Comparison of ENCODE assay signal across 21 cellular contexts in the genomic region with DNA sequence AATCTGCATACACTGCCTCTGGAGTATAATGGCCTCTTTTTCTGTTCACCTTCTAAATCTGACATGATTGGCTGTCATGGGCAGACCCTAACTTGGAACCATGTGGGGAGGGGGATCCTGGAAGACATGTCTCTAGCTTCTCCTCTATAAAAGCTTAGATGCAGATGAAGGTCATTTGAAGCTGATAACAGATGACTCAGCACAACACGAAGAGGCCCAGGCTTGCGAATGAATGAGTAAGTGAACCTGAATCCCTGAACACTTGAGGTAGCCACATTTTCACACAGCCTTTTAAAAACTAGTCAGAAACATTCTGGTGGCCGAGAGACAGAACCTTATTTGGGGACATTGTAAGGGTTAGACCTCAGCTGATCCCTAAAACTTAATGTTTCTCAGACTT.
A peak's percentile ranks its signal among the peaks of the same experiment; 100 is the strongest.
DNase-seq lines count a peak whose midpoint lies in the region; ATAC-seq and TF ChIP-seq lines count a peak whose summit lies in the region.
"Had no signal": no experiment of that assay in that cellular context is flagged by ENCODE, and none has a peak within 500 bp of the region (broad histone marks: within the 10 kb centered on the region; RNA-seq: fewer than 3 reads in every experiment).

No MANE protein-coding gene starts in this region.

- CTCF ChIA-PET in PC-9 (lab: Charles Lee): no interaction called here
- CTCF ChIA-PET in activated CD8-positive, alpha-beta T cell treated with anti-CD3 and anti-CD28 coated beads, Interleukin-2, amount 10 ng/mL, durations not matched to agents 7 days and 5 days (lab: Charles Lee): no interaction called here

- no CpG with 5 or more reads among the region's 3 CpGs for WGBS in neuronal stem cell (ENCODE audit: extremely low coverage in 2 of 2, insufficient read length in 2 of 2, insufficient replicate concordance in 1 of 2), 2 donors

- H3K4me1 ChIP-seq in PC-9 (replicated peaks; ENCODE audit: insufficient read depth) (peaks cover 8% of the 10 kb centered on the region; the same call in 1 of the 2 replicates), neuronal stem cell (ENCODE audit: control insufficient read depth in 2 of 2, insufficient read depth in 1 of 2, low read depth in 1 of 2, low read length in 2 of 2) (peaks cover 7 to 23% of the 10 kb centered on the region in 2 donors)

- peak overlapping the region; percentile 23; the same call in 1 of the 2 replicates for H3K27ac ChIP-seq in PC-9
- H3K27ac ChIP-seq in neuronal stem cell (replicated peaks; ENCODE audit: low read length): no peak overlapping the region

- no peaks in the 10 kb centered on the region for H3K9me2 ChIP-seq in PC-9 (ENCODE audit: insufficient read depth)

- H3K79me2 ChIP-seq in PC-9 (ENCODE audit: low read depth): no peaks in the 10 kb centered on the region

- no TSS peak for BruUV-seq in PC-9 (replicated peaks; lab: Mats Ljungman, UMichigan)

- no peaks in the 10 kb centered on the region for H3K79me1 ChIP-seq in neuronal stem cell (ENCODE audit: low read depth, low read length)

- intact Hi-C loops in PC-9 (cut with micrococcal nuclease; ENCODE audit: unreplicated experiment): no loop called here

- H3K4me2 ChIP-seq in PC-9: 0 out of 2 replicates have a peak overlapping the region, but pooled peaks have one; percentile 4
- no peak overlapping the region for H3K4me2 ChIP-seq in neuronal stem cell (ENCODE audit: insufficient read depth, low read length, poor library complexity, severe bottlenecking)

- H3K4ac ChIP-seq in neuronal stem cell (ENCODE audit: low read length): no peak overlapping the region

- H2AFZ ChIP-seq in PC-9 (peak overlapping the region; percentile 39; the same call in 1 of the 2 replicates), neuronal stem cell (ENCODE audit: low read length) (peak overlapping the region; percentile 43)

- ATAC-seq in activated CD4-positive, CD25-positive, alpha-beta regulatory T cell treated with anti-CD3 and anti-CD28 coated beads, Interleukin-2, amount 50 U/mL, for 24 hours: no peak
- no peak for ATAC-seq in activated CD8-positive, alpha-beta T cell treated with anti-CD3 and anti-CD28 coated beads, Interleukin-2, amount 10 ng/mL, durations not matched to agents 7 days and 5 days
- ATAC-seq: CD8-positive, alpha-beta T cell; GM12878 had no signal

- H3K4me3 Mint-ChIP-seq in activated CD8-positive, alpha-beta T cell treated with anti-CD3 and anti-CD28 coated beads, Interleukin-2, amount 10 ng/mL, durations not matched to agents 7 days and 5 days: no peak overlapping the region
- H3K4me3 Mint-ChIP-seq: activated T-cell treated with anti-CD3 and anti-CD28 coated beads, Interleukin-2, amount 50 U/mL, for 24 hours; CD8-positive, alpha-beta T cell; dendritic cell treated with granulocyte-macrophage colony-stimulating factor and Interleukin-4, amounts not matched to agents 40 ng/mL and 50 ng/mL, for 4 days had no signal

- H3F3A ChIP-seq in PC-9 (ENCODE audit: insufficient read depth, low read depth): no peaks in the 10 kb centered on the region

- H4K91ac ChIP-seq in neuronal stem cell (ENCODE audit: low read depth, low read length, poor library complexity): no peak overlapping the region

- no peaks in the 10 kb centered on the region for H3K36me3 Mint-ChIP-seq in activated CD8-positive, alpha-beta T cell treated with anti-CD3 and anti-CD28 coated beads, Interleukin-2, amount 10 ng/mL, durations not matched to agents 7 days and 5 days (ENCODE audit: low read depth)
- H3K36me3 Mint-ChIP-seq: CD8-positive, alpha-beta T cell had no signal

- no peak overlapping the region for H3K9ac ChIP-seq in neuronal stem cell (ENCODE audit: low read depth, low read length, poor library complexity)

- H3K23ac ChIP-seq in neuronal stem cell (ENCODE audit: low read depth, low read length, poor library complexity): no peak overlapping the region

- no peak for TF ChIP-seq CTCF in PC-9 (conservative IDR thresholded peaks at IDR 0.05)
- no peak for TF ChIP-seq CTCF in epithelial cell of esophagus (IDR thresholded peaks at IDR 0.05; ENCODE audit: insufficient read depth, low read depth, low read length, missing control alignments)

- no peaks in the 10 kb centered on the region for H4K20me1 ChIP-seq in PC-9 (ENCODE audit: insufficient read depth)

- H2BK120ac ChIP-seq in neuronal stem cell (ENCODE audit: low read depth, low read length): no peak overlapping the region

- no peak overlapping the region for H2BK12ac ChIP-seq in neuronal stem cell (ENCODE audit: low read length)

- POLR2A ChIA-PET in PC-9 (lab: Charles Lee; ENCODE audit: unreplicated experiment): no interaction called here
- POLR2A ChIA-PET in activated CD8-positive, alpha-beta T cell treated with anti-CD3 and anti-CD28 coated beads, Interleukin-2, amount 10 ng/mL, durations not matched to agents 7 days and 5 days (lab: Charles Lee): no interaction called here

- no peak overlapping the region for H3K14ac ChIP-seq in neuronal stem cell (ENCODE audit: low read length)

- no peak overlapping the region for H3K27ac Mint-ChIP-seq in activated CD8-positive, alpha-beta T cell treated with anti-CD3 and anti-CD28 coated beads, Interleukin-2, amount 10 ng/mL, durations not matched to agents 7 days and 5 days
- H3K27ac Mint-ChIP-seq: activated T-cell treated with anti-CD3 and anti-CD28 coated beads, Interleukin-2, amount 50 U/mL, for 24 hours; CD8-positive, alpha-beta T cell; dendritic cell treated with granulocyte-macrophage colony-stimulating factor and Interleukin-4, amounts not matched to agents 40 ng/mL and 50 ng/mL, for 4 days had no signal

- H3K18ac ChIP-seq in neuronal stem cell (ENCODE audit: low read length): no peak overlapping the region

- DNase-seq in HPDE6-E6E7 (ENCODE audit: extremely low spot score) (peak; percentile 53), PC-9 (no peak), epithelial cell of esophagus (ENCODE audit: low read depth) (peak; percentile 86), neuronal stem cell (ENCODE audit: low spot score) (no peak)
- no peak for DNase-seq in stimulated activated naive CD4-positive, alpha-beta T cell (lab: John Stamatoyannopoulos, UW)
- no peak for DNase-seq in activated CD8-positive, alpha-beta T cell treated with anti-CD3 and anti-CD28 coated beads, Interleukin-2, amount 10 ng/mL, durations not matched to agents 7 days and 5 days
- DNase-seq: activated CD4-positive, alpha-beta T cell treated with anti-CD3 and anti-CD28 coated beads for 1 hour; activated CD8-positive, alpha-beta memory T cell treated with anti-CD3 and anti-CD28 coated beads for 24 hours; activated T-cell treated with anti-CD3 and anti-CD28 coated beads, Interleukin-2, amount 50 U/mL, for 24 hours; AML-193; CD8-positive, alpha-beta T cell; DND-41; hippocampal formation; NCI-H524; Right ventricle myocardium superior; stimulated activated CD4-positive, alpha-beta T cell treated with anti-CD3 and anti-CD28 coated beads, Interleukin-4, amount 100 ng/mL, for 1 hour; stimulated activated naive CD4-positive, alpha-beta T cell treated with Interleukin-2 at 50 U/mL for 16 hours had no signal

- no peaks in the 10 kb centered on the region for H3K4me1 Mint-ChIP-seq in activated CD8-positive, alpha-beta T cell treated with anti-CD3 and anti-CD28 coated beads, Interleukin-2, amount 10 ng/mL, durations not matched to agents 7 days and 5 days (ENCODE audit: low read depth)

- H3K9me3 ChIP-seq in PC-9 (ENCODE audit: insufficient read depth, low read depth) (no peaks in the 10 kb centered on the region), neuronal stem cell (replicated peaks in 1 of 2; ENCODE audit: control insufficient read depth in 2 of 2, insufficient read depth in 1 of 2, low read depth in 1 of 2, low read length in 2 of 2) (no peaks in the 10 kb centered on the region)

- H2AK5ac ChIP-seq in neuronal stem cell (ENCODE audit: low read depth, low read length): no peak overlapping the region

- H3K36me3 ChIP-seq in PC-9 (ENCODE audit: low read depth): no peaks in the 10 kb centered on the region
- H3K36me3 ChIP-seq in neuronal stem cell (replicated peaks in 1 of 2; ENCODE audit: control insufficient read depth in 2 of 2, insufficient read depth in 2 of 2, low read length in 2 of 2): no peaks in the 10 kb centered on the region

- peaks cover 16% of the 10 kb centered on the region for H3K9me3 Mint-ChIP-seq in activated CD8-positive, alpha-beta T cell treated with anti-CD3 and anti-CD28 coated beads, Interleukin-2, amount 10 ng/mL, durations not matched to agents 7 days and 5 days (ENCODE audit: insufficient read depth)

- H4K8ac ChIP-seq in neuronal stem cell (ENCODE audit: low read depth, low read length): no peak overlapping the region

- H2BK5ac ChIP-seq in neuronal stem cell (ENCODE audit: low read length): no peak overlapping the region

- no peaks in the 10 kb centered on the region for H3K27me3 Mint-ChIP-seq in activated CD8-positive, alpha-beta T cell treated with anti-CD3 and anti-CD28 coated beads, Interleukin-2, amount 10 ng/mL, durations not matched to agents 7 days and 5 days (ENCODE audit: low read depth)
- H3K27me3 Mint-ChIP-seq: activated T-cell treated with anti-CD3 and anti-CD28 coated beads, Interleukin-2, amount 50 U/mL, for 24 hours; dendritic cell treated with granulocyte-macrophage colony-stimulating factor and Interleukin-4, amounts not matched to agents 40 ng/mL and 50 ng/mL, for 4 days had no signal

- H3K4me3 ChIP-seq in PC-9 (no peak overlapping the region), epithelial cell of esophagus (ENCODE audit: low read length) (no peak overlapping the region), neuronal stem cell (ENCODE audit: low read length in 2 of 2) (no peak overlapping the region)
- H3K4me3 ChIP-seq: GM12878, lung had no signal

- no peaks in the 10 kb centered on the region for H3K27me3 ChIP-seq in PC-9 (ENCODE audit: insufficient read depth, low read depth)
- H3K27me3 ChIP-seq in neuronal stem cell (ENCODE audit: control insufficient read depth in 3 of 3, insufficient read depth in 3 of 3, low read depth in 1 of 3, low read length in 3 of 3): no peaks in the 10 kb centered on the region

- H2BK15ac ChIP-seq in neuronal stem cell (ENCODE audit: low read length): no peak overlapping the region

Comparison
In these comparisons a context has a peak if more than half of its experiments do, and no peak if none do; other contexts are left out.
1. DNase-seq: peak in HPDE6-E6E7 (single experiment) and epithelial cell of esophagus (single experiment); none in PC-9 (0 of 2), neuronal stem cell (single experiment), stimulated activated naive CD4-positive, alpha-beta T cell (0 of 6) and activated CD8-positive, alpha-beta T cell treated with anti-CD3 and anti-CD28 coated beads, Interleukin-2, amount 10 ng/mL, durations not matched to agents 7 days and 5 days (single experiment).